In genomic region chr1:179586107-179586823, GRCh38 we compare ENCODE assay signal across 8 cellular contexts. TPM values are rescaled to one million over a fixed set of nuclear protein-coding genes. Genes with fewer than 3 reads are reported as not detected.
DNase-seq lines count a peak whose midpoint lies in the region; TF ChIP-seq lines count a peak whose summit lies in the region.

No MANE protein-coding gene starts in this region.

- CTCF ChIA-PET in AG04450 (lab: Charles Lee), result interaction anchor here (0.7 kb wide), 1 partner anchor 230 kb away, joined by 10 read pairs; no protein-coding TSS in a partner anchor

- H3K4me3 ChIP-seq in AG04450 (ENCODE audit: low read depth, low read length) (peak overlapping the region; percentile 32; the same call in 1 of the 2 replicates), left ventricle myocardium inferior (peak overlapping the region; percentile 61)

- H3K27ac ChIP-seq in AG04450 (ENCODE audit: low read depth, low read length) (no peak overlapping the region), VCaP (peak overlapping the region; percentile 78), left ventricle myocardium inferior (replicated peaks) (peak overlapping the region; percentile 63)

- DNase-seq in AG04450 (ENCODE audit: low read depth, low spot score) (no peak), HT-29 (ENCODE audit: low spot score) (peak; percentile 19), left ventricle myocardium inferior (peak; percentile 60), renal cortical epithelial cell (ENCODE audit: low read depth) (peak; percentile 2), NCI-H128 (lab: John Stamatoyannopoulos, UW; ENCODE audit: unreplicated experiment) (no peak), activated gamma-delta T cell (lab: John Stamatoyannopoulos, UW) (no peak)
- no peak for DNase-seq in stimulated activated naive CD4-positive, alpha-beta T cell treated with Interleukin-2 at 50 U/mL for 16 hours (lab: John Stamatoyannopoulos, UW)

- POLR2A ChIA-PET in AG04450 (lab: Yijun Ruan, JAX), result no interaction called here

- intact Hi-C loops in left ventricle myocardium inferior (cut with micrococcal nuclease), result no loop called here

- H3K4me1 ChIP-seq in left ventricle myocardium inferior, result peaks cover 12% of the 10 kb centered on the region

- peak; percentile 34 for TF ChIP-seq CTCF in AG04450 (IDR thresholded peaks at IDR 0.05; ENCODE audit: low read depth, low read length)
- TF ChIP-seq CTCF in VCaP (conservative IDR thresholded peaks at IDR 0.05), result peak; percentile 84
- TF ChIP-seq CTCF in left ventricle myocardium inferior (IDR thresholded peaks at IDR 0.05; ENCODE audit: borderline replicate concordance), result peak; percentile 55

- H3K36me3 ChIP-seq in left ventricle myocardium inferior, result no peaks in the 10 kb centered on the region

- H3K9me3 ChIP-seq in AG04450 (ENCODE audit: control insufficient read depth, insufficient read depth, low read length), result peaks cover 4% of the 10 kb centered on the region; the same call in 1 of the 2 replicates
- H3K9me3 ChIP-seq in left ventricle myocardium inferior (replicated peaks), result no peaks in the 10 kb centered on the region

- H3K27me3 ChIP-seq in AG04450 (ENCODE audit: control insufficient read depth, insufficient read depth, low read length) (peaks cover 17% of the 10 kb centered on the region), left ventricle myocardium inferior (ENCODE audit: low read depth) (peaks cover 96% of the 10 kb centered on the region)

RNA-seq across cellular contexts. Expression of gene TDRD5, which starts 5.4 kb away (rescaled TPM):
- not detected in 2 replicates for polyA plus RNA-seq in AG04450 (2011; rRNA removed)
- not detected in 2 replicates for polyA minus RNA-seq in AG04450 (2011; rRNA and poly(A)+ RNA removed)
- total RNA-seq in HT-29 (2014; rRNA removed; shearing (Covaris generic)), result 0.03 TPM in 1 of 2 replicates, not detected in the other
- total RNA-seq in left ventricle myocardium inferior, result not detected
- total RNA-seq in renal cortical epithelial cell, result 0.10 and 0.87 TPM in 2 replicates

RNA-seq across cellular contexts. Expression of gene NPHS2, which starts 10.5 kb away (rescaled TPM):
- not detected in 2 replicates for polyA plus RNA-seq in AG04450 (2011; rRNA removed)
- not detected in 2 replicates for polyA minus RNA-seq in AG04450 (2011; rRNA and poly(A)+ RNA removed)
- not detected in 2 replicates for total RNA-seq in HT-29 (2014; rRNA removed; shearing (Covaris generic))
- total RNA-seq in left ventricle myocardium inferior (not detected), renal cortical epithelial cell (not detected in 2 replicates)

Comparison
In these comparisons a context has a peak if more than half of its experiments do, and no peak if none do; other contexts are left out.
1. DNase-seq: peak in HT-29 (single experiment), left ventricle myocardium inferior (single experiment) and renal cortical epithelial cell (single experiment); none in AG04450 (single experiment), NCI-H128 (single experiment), stimulated activated naive CD4-positive, alpha-beta T cell treated with Interleukin-2 at 50 U/mL for 16 hours (single experiment) and activated gamma-delta T cell (single experiment).
2. CTCF ChIP-seq: peak in every context shown above with its lines; median percentile 84 in VCaP; 55 in left ventricle myocardium inferior; 34 in AG04450.